19 cellular contexts compared by ENCODE assay signal in genomic region chr1:212396638-212397037, GRCh38.
"Had no signal": no experiment of that assay in that cellular context is flagged by ENCODE, and none has a peak within 500 bp of the region (broad histone marks: within the 10 kb centered on the region; RNA-seq: fewer than 3 reads in every experiment).

No MANE protein-coding gene starts in this region.

- H3K9me3 ChIP-seq: gastrocnemius medialis, ovary had no signal

- H3K4me1 ChIP-seq: spleen, suprapubic skin had no signal

- H3K27ac ChIP-seq: gastrocnemius medialis, heart left ventricle, ovary, spleen, suprapubic skin had no signal

- H3K36me3 ChIP-seq: gastrocnemius medialis, ovary, suprapubic skin had no signal

- ATAC-seq: effector memory CD8-positive, alpha-beta T cell; gastrocnemius medialis; heart left ventricle; left colon; mucosa of descending colon; naive thymus-derived CD4-positive, alpha-beta T cell; sciatic nerve had no signal

- DNase-seq: activated CD4-positive, alpha-beta T cell treated with anti-CD3 and anti-CD28 coated beads, Interleukin-2, amount 10 ng/mL, durations not matched to agents 24 days and 14 days; activated CD4-positive, CD25-positive, alpha-beta regulatory T cell; activated CD8-positive, alpha-beta memory T cell treated with anti-CD3 and anti-CD28 coated beads, Interleukin-2, amount 50 U/mL, for 48 hours; activated gamma-delta T cell treated with Interleukin-2 at 50 U/mL for 16 hours; amygdala; cerebellar nuclear complex; dermis blood vessel endothelial cell; effector memory CD8-positive, alpha-beta T cell; gastrocnemius medialis; heart left ventricle; left colon; mammary epithelial cell; mucosa of descending colon; naive thymus-derived CD4-positive, alpha-beta T cell; ovary; spleen; trophoblast cell had no signal

- H3K27me3 ChIP-seq: gastrocnemius medialis, heart left ventricle, ovary, spleen, suprapubic skin had no signal

- H3K4me3 ChIP-seq: gastrocnemius medialis, heart left ventricle, mucosa of descending colon, ovary, spleen, suprapubic skin had no signal
